ENCODE assay signal across 1 cellular context in genomic region chr5:103258957-103259704, GRCh38.
TF ChIP-seq lines count a peak whose summit lies in the region.

No MANE protein-coding gene starts in this region.

TF ChIP-seq in HEK293, 187 proteins besides CTCF, POLR2A, EP300 and RAD21 (continued from another document):
- peak; percentile 60; the same call in 1 of the 2 replicates for TF ChIP-seq ZBTB20 (tag by site-specific recombination; IDR thresholded peaks at IDR 0.05)
- no peak for TF ChIP-seq ZSCAN23 (tag by site-specific recombination; IDR thresholded peaks at IDR 0.05)
- peak; percentile 84; the same call in 1 of the 2 replicates for TF ChIP-seq ZSCAN30 (tag by site-specific recombination; IDR thresholded peaks at IDR 0.05)
- TF ChIP-seq ZNF48 (tag by site-specific recombination; IDR thresholded peaks at IDR 0.05): no peak
- TF ChIP-seq ZNF138 (tag by site-specific recombination; IDR thresholded peaks at IDR 0.05; ENCODE audit: borderline replicate concordance): no peak
- TF ChIP-seq ZNF394 (tag by site-specific recombination; IDR thresholded peaks at IDR 0.05; ENCODE audit: borderline replicate concordance): peak; percentile 63; the same call in 1 of the 2 replicates
- TF ChIP-seq ZNF449 (tag by site-specific recombination; IDR thresholded peaks at IDR 0.05): no peak
- TF ChIP-seq ZNF585B (tag by site-specific recombination; IDR thresholded peaks at IDR 0.05): no peak
- TF ChIP-seq ZNF624 (tag by site-specific recombination; IDR thresholded peaks at IDR 0.05): no peak
- TF ChIP-seq GFI1B (tag by site-specific recombination; IDR thresholded peaks at IDR 0.05): no peak
- no peak for TF ChIP-seq ZNF654 (tag by site-specific recombination; IDR thresholded peaks at IDR 0.05; ENCODE audit: low read depth)
- no peak for TF ChIP-seq ZNF214 (tag by site-specific recombination; IDR thresholded peaks at IDR 0.05; ENCODE audit: borderline replicate concordance)
- TF ChIP-seq ZNF501 (tag by site-specific recombination; IDR thresholded peaks at IDR 0.05): peak; percentile 8; the same call in 1 of the 2 replicates
- no peak for TF ChIP-seq HOXA7 (CRISPR knock-in tag; IDR thresholded peaks at IDR 0.05; ENCODE audit: borderline replicate concordance)
- peak; percentile 96 for TF ChIP-seq ZNF423 (tag by site-specific recombination; IDR thresholded peaks at IDR 0.05)
- 0 out of 2 replicates have a peak, but pooled peaks have one; percentile 19 for TF ChIP-seq PRDM10 (tag by site-specific recombination; IDR thresholded peaks at IDR 0.05)
- TF ChIP-seq EGR2 (tag by site-specific recombination; IDR thresholded peaks at IDR 0.05; ENCODE audit: low read depth): peak; percentile 4; the same call in 1 of the 2 replicates
- no peak for TF ChIP-seq ZBTB44 (tag by site-specific recombination; IDR thresholded peaks at IDR 0.05)
- no peak for TF ChIP-seq ZNF133 (tag by site-specific recombination; IDR thresholded peaks at IDR 0.05)
- peak; percentile 65; the same call in 1 of the 2 replicates for TF ChIP-seq ZNF777 (tag by site-specific recombination; IDR thresholded peaks at IDR 0.05; ENCODE audit: borderline replicate concordance)
- 0 out of 2 replicates have a peak, but pooled peaks have one; percentile 15 for TF ChIP-seq ZNF660 (tag by site-specific recombination; IDR thresholded peaks at IDR 0.05)
- TF ChIP-seq HIC1 (tag by site-specific recombination; IDR thresholded peaks at IDR 0.05): peak; percentile 54; the same call in 1 of the 2 replicates
- TF ChIP-seq GLI4 (tag by site-specific recombination; IDR thresholded peaks at IDR 0.05): no peak; the same call in 1 of the 2 replicates
- no peak for TF ChIP-seq ZNF623 (tag by site-specific recombination; IDR thresholded peaks at IDR 0.05)
- no peak for TF ChIP-seq SALL2 (tag by site-specific recombination; IDR thresholded peaks at IDR 0.05; ENCODE audit: borderline replicate concordance)
- no peak for TF ChIP-seq ZNF530 (tag by site-specific recombination; IDR thresholded peaks at IDR 0.05; ENCODE audit: low read depth)
- TF ChIP-seq IKZF3 (tag by site-specific recombination; IDR thresholded peaks at IDR 0.05): peak; percentile 34; the same call in 1 of the 2 replicates
- no peak for TF ChIP-seq SETDB1 (IDR thresholded peaks at IDR 0.05; ENCODE audit: insufficient read length, low read length)
- TF ChIP-seq ZNF18 (tag by site-specific recombination; IDR thresholded peaks at IDR 0.05): no peak
- no peak for TF ChIP-seq ZNF664 (tag by site-specific recombination; IDR thresholded peaks at IDR 0.05)
- TF ChIP-seq ZFP3 (tag by site-specific recombination; IDR thresholded peaks at IDR 0.05; ENCODE audit: low read depth): no peak
- 0 out of 2 replicates have a peak, but pooled peaks have one; percentile 18 for TF ChIP-seq ZNF223 (tag by site-specific recombination; IDR thresholded peaks at IDR 0.05)
- TF ChIP-seq ZNF292 (tag by site-specific recombination; IDR thresholded peaks at IDR 0.05; ENCODE audit: borderline replicate concordance, low read depth): no peak
- TF ChIP-seq ZNF239 (tag by site-specific recombination; IDR thresholded peaks at IDR 0.05): no peak
- TF ChIP-seq ZNF792 (tag by site-specific recombination; IDR thresholded peaks at IDR 0.05): no peak
- no peak; the same call in 1 of the 2 replicates for TF ChIP-seq YY1 (tag by site-specific recombination; IDR thresholded peaks at IDR 0.05)
- no peak; the same call in 1 of the 2 replicates for TF ChIP-seq ZNF610 (tag by site-specific recombination; IDR thresholded peaks at IDR 0.05; ENCODE audit: borderline replicate concordance)
- no peak for TF ChIP-seq GLIS1 (tag by site-specific recombination; IDR thresholded peaks at IDR 0.05)
- peak; percentile 63 for TF ChIP-seq BCL11B (tag by site-specific recombination; IDR thresholded peaks at IDR 0.05; ENCODE audit: low read depth)
